16 cellular contexts compared by ENCODE assay signal in the genomic region with DNA sequence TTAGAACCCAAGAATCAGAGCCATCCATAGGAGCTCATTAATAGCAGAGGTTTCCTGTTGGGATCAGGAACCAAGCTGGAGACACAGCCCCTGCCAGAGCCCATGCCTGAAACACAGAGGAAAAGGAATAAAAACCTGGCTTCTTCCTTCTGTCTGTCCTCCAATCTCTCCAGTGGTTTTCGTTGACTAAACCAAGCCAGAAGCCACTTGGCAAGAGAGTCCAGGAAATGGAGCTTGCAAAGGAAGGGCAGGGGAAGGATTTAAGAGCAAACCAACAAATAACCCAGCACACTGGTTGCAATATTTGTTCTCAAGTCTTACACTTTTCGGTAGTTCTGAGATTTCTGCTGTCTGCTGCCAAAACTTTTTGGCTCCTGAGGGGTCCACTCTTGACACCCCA.
"Had no signal": no experiment of that assay in that cellular context is flagged by ENCODE, and none has a peak within 500 bp of the region (broad histone marks: within the 10 kb centered on the region; RNA-seq: fewer than 3 reads in every experiment).

No MANE protein-coding gene starts in this region.

- ATAC-seq: heart right ventricle; left lung; naive thymus-derived CD8-positive, alpha-beta T cell; psoas muscle; stimulated activated naive B cell treated with anti-CD40 and anti-IgM and Interleukin-4, amounts not matched to agents 10 μg/mL and 1 μg/mL and 100 μg/mL, for 72 hours; stimulated activated naive CD8-positive, alpha-beta T cell treated with anti-CD3 and anti-CD28 coated beads, Interleukin-15, amount 100 ng/mL, for 72 hours; upper lobe of right lung had no signal

- DNase-seq: dermis blood vessel endothelial cell; effector CD4-positive, alpha-beta T cell; endodermal cell; heart right ventricle; hypothalamus; kidney glomerular epithelial cell; left lung; naive thymus-derived CD8-positive, alpha-beta T cell; psoas muscle; sigmoid colon; stimulated activated CD4-positive, alpha-beta T cell treated with anti-CD3 and anti-CD28 coated beads, Interleukin-2, amount 100 ng/mL, for 24 hours; stimulated activated CD4-positive, alpha-beta T cell treated with anti-CD3 and anti-CD28 coated beads, Interleukin-4, amount 100 ng/mL, for 4 hours; stimulated activated naive B cell treated with anti-CD40 and anti-IgM and Interleukin-4, amounts not matched to agents 10 μg/mL and 1 μg/mL and 100 μg/mL, for 72 hours; stimulated activated naive CD8-positive, alpha-beta T cell treated with anti-CD3 and anti-CD28 coated beads, Interleukin-15, amount 100 ng/mL, for 72 hours; testis; upper lobe of right lung had no signal
